14 cellular contexts compared by ENCODE assay signal in genomic region chr7:40469481-40469880, GRCh38.
A peak's percentile ranks its signal among the peaks of the same experiment; 100 is the strongest.
DNase-seq lines count a peak whose midpoint lies in the region; FAIRE-seq and TF ChIP-seq lines count a peak whose summit lies in the region.
"Had no signal": no experiment of that assay in that cellular context is flagged by ENCODE, and none has a peak within 500 bp of the region (broad histone marks: within the 10 kb centered on the region; RNA-seq: fewer than 3 reads in every experiment).

No MANE protein-coding gene starts in this region.

- H3K36me3 Mint-ChIP-seq in HFFc6 (ENCODE audit: low read depth), result no peaks in the 10 kb centered on the region

- intact Hi-C loops in vagina (cut with DNase I), result no loop called here

- no peaks in the 10 kb centered on the region for H3K36me3 ChIP-seq in bronchial epithelial cell (ENCODE audit: control insufficient read depth, insufficient read depth, low read length)
- no peaks in the 10 kb centered on the region for H3K36me3 ChIP-seq in vagina
- H3K36me3 ChIP-seq: breast epithelium, neutrophil had no signal

- H3K4me3 Mint-ChIP-seq in HFFc6, result peak overlapping the region; percentile 80
- H3K4me3 Mint-ChIP-seq: stimulated activated naive CD8-positive, alpha-beta T cell treated with anti-CD3 and anti-CD28 coated beads, Interleukin-15, amount 100 ng/mL, for 72 hours had no signal

- H3K27ac ChIP-seq in vagina, result peak overlapping the region; percentile 73
- H3K27ac ChIP-seq: breast epithelium, neutrophil had no signal

- FAIRE-seq in bronchial epithelial cell (lab: Jason Lieb, UNC), result no peak

- H3K27me3 ChIP-seq in bronchial epithelial cell (ENCODE audit: control insufficient read depth, insufficient read depth, low read length) (no peaks in the 10 kb centered on the region), vagina (no peaks in the 10 kb centered on the region)
- H3K27me3 ChIP-seq: breast epithelium, neutrophil had no signal

- H3K4me1 Mint-ChIP-seq in HFFc6 (ENCODE audit: low read depth), result peaks cover 51% of the 10 kb centered on the region

- H3K4me1 ChIP-seq in vagina, result no peaks in the 10 kb centered on the region
- H3K4me1 ChIP-seq: breast epithelium had no signal

- H3K9me3 Mint-ChIP-seq in HFFc6, result no peaks in the 10 kb centered on the region
- H3K9me3 Mint-ChIP-seq: stimulated activated naive CD8-positive, alpha-beta T cell treated with anti-CD3 and anti-CD28 coated beads, Interleukin-15, amount 100 ng/mL, for 72 hours had no signal

- no peaks in the 10 kb centered on the region for H3K9me3 ChIP-seq in vagina
- H3K9me3 ChIP-seq: breast epithelium, neutrophil had no signal

- H3K27ac Mint-ChIP-seq in HFFc6, result peak overlapping the region; percentile 94
- H3K27ac Mint-ChIP-seq: stimulated activated naive CD8-positive, alpha-beta T cell treated with anti-CD3 and anti-CD28 coated beads, Interleukin-15, amount 100 ng/mL, for 72 hours had no signal

- no peaks in the 10 kb centered on the region for H3K27me3 Mint-ChIP-seq in HFFc6 (ENCODE audit: insufficient read depth)
- H3K27me3 Mint-ChIP-seq: stimulated activated naive CD8-positive, alpha-beta T cell treated with anti-CD3 and anti-CD28 coated beads, Interleukin-15, amount 100 ng/mL, for 72 hours had no signal

- no peak for TF ChIP-seq POLR2A in vagina (IDR thresholded peaks at IDR 0.05)

- H3K4me3 ChIP-seq in bronchial epithelial cell (ENCODE audit: low read depth, low read length) (no peak overlapping the region), vagina (no peak overlapping the region)
- H3K4me3 ChIP-seq: breast epithelium had no signal

- TF ChIP-seq CTCF in HFFc6 (IDR thresholded peaks at IDR 0.05), result no peak
- TF ChIP-seq CTCF in bronchial epithelial cell (IDR thresholded peaks at IDR 0.05; ENCODE audit: insufficient read depth, low read length, severe bottlenecking), result no peak
- TF ChIP-seq CTCF in vagina (IDR thresholded peaks at IDR 0.05), result no peak

- peak; percentile 92 for DNase-seq in HFFc6
- DNase-seq in bronchial epithelial cell (ENCODE audit: low read depth), result peak; percentile 2
- peak; percentile 10 for DNase-seq in left kidney (ENCODE audit: low read depth, low spot score)
- DNase-seq in vagina (ENCODE audit: extremely low spot score in 2 of 2), result no peak
- no peak for DNase-seq in medulla oblongata (ENCODE audit: extremely low spot score)
- no peak for DNase-seq in activated T-cell treated with anti-CD3 and anti-CD28 coated beads for 4 hours
- DNase-seq in D341Med (ENCODE audit: low spot score), result no peak
- DNase-seq: activated T-cell treated with anti-CD3 and anti-CD28 coated beads, Interleukin-2, amount 50 U/mL, for 1 hour; DMS53; left colon; stimulated activated CD4-positive, alpha-beta T cell treated with anti-CD3 and anti-CD28 coated beads, Interleukin-4, amount 100 ng/mL, for 1 hour; stimulated activated naive CD8-positive, alpha-beta T cell treated with anti-CD3 and anti-CD28 coated beads, Interleukin-15, amount 100 ng/mL, for 72 hours had no signal

Comparison
In these comparisons a context has a peak if more than half of its experiments do, and no peak if none do; other contexts are left out.
1. DNase-seq: peak in HFFc6 (single experiment), bronchial epithelial cell (single experiment) and left kidney (single experiment); none in vagina (0 of 2), medulla oblongata (single experiment), activated T-cell treated with anti-CD3 and anti-CD28 coated beads for 4 hours (single experiment) and D341Med (single experiment).